8 cellular contexts compared by ENCODE assay signal in the genomic region with DNA sequence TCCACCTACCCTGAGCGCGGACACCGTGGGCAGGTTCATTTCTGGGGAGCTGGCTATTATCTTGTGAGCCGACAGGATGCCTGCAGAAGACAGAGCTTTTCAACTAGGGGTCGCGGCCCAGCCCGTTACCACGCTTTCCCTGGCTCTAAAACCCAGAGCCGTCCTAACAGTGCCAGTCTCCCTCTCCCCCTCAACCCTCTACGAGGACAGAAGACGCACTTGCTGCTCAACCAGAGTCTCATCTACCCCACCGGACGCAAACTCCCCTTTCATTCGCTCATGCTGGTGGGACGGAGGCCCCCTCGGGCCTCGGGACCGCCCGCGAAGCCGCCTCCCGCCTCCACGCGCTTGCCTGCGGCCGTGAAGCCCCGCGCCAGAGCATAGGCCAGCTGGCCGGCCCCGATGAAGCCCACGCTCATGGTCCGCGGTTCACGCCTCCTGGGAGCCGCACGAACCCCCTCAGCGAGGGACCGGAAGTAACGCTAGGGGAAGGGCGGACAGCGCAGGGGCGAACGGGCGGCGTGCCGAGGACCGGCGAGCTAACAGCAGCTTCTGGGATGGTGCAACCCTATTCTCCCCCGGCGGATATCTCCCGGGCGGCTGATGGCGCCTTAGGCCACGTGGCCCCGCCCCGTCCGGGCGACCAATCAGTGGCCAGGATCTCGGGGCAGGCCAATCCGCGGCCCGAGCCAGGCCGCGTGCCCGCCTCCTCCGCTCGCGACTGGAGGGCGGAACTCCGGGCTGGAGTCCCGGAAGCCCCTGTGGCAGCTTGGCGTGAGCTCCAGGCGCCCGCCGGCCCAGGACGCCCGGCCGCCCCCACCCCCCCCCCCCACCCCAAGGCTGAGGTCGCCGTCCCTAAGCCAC. TPM values are rescaled to one million over a fixed set of nuclear protein-coding genes. Genes with fewer than 3 reads are reported as not detected.
DNase-seq lines count a peak whose midpoint lies in the region; ATAC-seq and TF ChIP-seq lines count a peak whose summit lies in the region.

A gene (minus strand): TSS at position 559 of the 864 bp plus-strand sequence. CDS start 140 bp downstream, at position 419.

- H3K4me3 Mint-ChIP-seq in activated T-cell treated with anti-CD3 and anti-CD28 coated beads, Interleukin-2, amount 50 U/mL, for 24 hours: peak within 1 kb of the TSS; percentile 96

- H3K27me3 Mint-ChIP-seq in activated T-cell treated with anti-CD3 and anti-CD28 coated beads, Interleukin-2, amount 50 U/mL, for 24 hours: no peaks in the 10 kb centered on the region

- H3K4me1 Mint-ChIP-seq in activated T-cell treated with anti-CD3 and anti-CD28 coated beads, Interleukin-2, amount 50 U/mL, for 24 hours (ENCODE audit: low read depth): peaks cover 61% of the 10 kb centered on the region

- DNase-seq in DMS153 treated with DMSO at 0.1 percent for 48 hours (lab: John Stamatoyannopoulos, UW; ENCODE audit: unreplicated experiment): peak; percentile 99
- peak; percentile 98 for DNase-seq in KBM-7
- DNase-seq in activated T-cell treated with anti-CD3 and anti-CD28 coated beads, Interleukin-2, amount 50 U/mL, for 24 hours: peak; percentile 96
- peak; percentile 95 for DNase-seq in myocyte (ENCODE audit: low read depth)
- DNase-seq in stimulated activated CD8-positive, alpha-beta memory T cell treated with anti-CD3 and anti-CD28 coated beads, Interleukin-7, amount 100 ng/mL, for 48 hours (ENCODE audit: extremely low read depth in 1 of 2, low read depth in 1 of 2): peak; percentile 90 to 95

- in situ Hi-C loops in KBM-7 (cut with MboI; ENCODE audit: low pct_unique_long_range_greater_than_20kb, low sequenced_read_pairs): no loop called here

- H3K9me3 Mint-ChIP-seq in activated T-cell treated with anti-CD3 and anti-CD28 coated beads, Interleukin-2, amount 50 U/mL, for 24 hours: no peaks in the 10 kb centered on the region

- ATAC-seq in GM21717 (IDR thresholded peaks at IDR 0.05; ENCODE audit: unreplicated experiment) (peak; percentile 98), esophagus mucosa (peak; percentile 94)

- peak within 1 kb of the TSS; percentile 97 for H3K27ac Mint-ChIP-seq in activated T-cell treated with anti-CD3 and anti-CD28 coated beads, Interleukin-2, amount 50 U/mL, for 24 hours

- H3K36me3 Mint-ChIP-seq in activated T-cell treated with anti-CD3 and anti-CD28 coated beads, Interleukin-2, amount 50 U/mL, for 24 hours (ENCODE audit: low read depth): peaks cover 48% of the 10 kb centered on the region

TF ChIP-seq in PFSK-1, 5 proteins besides CTCF, POLR2A, EP300 and RAD21:
- TF ChIP-seq FOXP2 (optimal IDR thresholded peaks at IDR 0.05; ENCODE audit: borderline replicate concordance, extremely low read depth, extremely low read length, insufficient read depth): no peak
- peak; percentile 70 for TF ChIP-seq TAF1 (IDR thresholded peaks at IDR 0.05; ENCODE audit: borderline replicate concordance, insufficient read depth, low read length)
- TF ChIP-seq, protein P1, sequence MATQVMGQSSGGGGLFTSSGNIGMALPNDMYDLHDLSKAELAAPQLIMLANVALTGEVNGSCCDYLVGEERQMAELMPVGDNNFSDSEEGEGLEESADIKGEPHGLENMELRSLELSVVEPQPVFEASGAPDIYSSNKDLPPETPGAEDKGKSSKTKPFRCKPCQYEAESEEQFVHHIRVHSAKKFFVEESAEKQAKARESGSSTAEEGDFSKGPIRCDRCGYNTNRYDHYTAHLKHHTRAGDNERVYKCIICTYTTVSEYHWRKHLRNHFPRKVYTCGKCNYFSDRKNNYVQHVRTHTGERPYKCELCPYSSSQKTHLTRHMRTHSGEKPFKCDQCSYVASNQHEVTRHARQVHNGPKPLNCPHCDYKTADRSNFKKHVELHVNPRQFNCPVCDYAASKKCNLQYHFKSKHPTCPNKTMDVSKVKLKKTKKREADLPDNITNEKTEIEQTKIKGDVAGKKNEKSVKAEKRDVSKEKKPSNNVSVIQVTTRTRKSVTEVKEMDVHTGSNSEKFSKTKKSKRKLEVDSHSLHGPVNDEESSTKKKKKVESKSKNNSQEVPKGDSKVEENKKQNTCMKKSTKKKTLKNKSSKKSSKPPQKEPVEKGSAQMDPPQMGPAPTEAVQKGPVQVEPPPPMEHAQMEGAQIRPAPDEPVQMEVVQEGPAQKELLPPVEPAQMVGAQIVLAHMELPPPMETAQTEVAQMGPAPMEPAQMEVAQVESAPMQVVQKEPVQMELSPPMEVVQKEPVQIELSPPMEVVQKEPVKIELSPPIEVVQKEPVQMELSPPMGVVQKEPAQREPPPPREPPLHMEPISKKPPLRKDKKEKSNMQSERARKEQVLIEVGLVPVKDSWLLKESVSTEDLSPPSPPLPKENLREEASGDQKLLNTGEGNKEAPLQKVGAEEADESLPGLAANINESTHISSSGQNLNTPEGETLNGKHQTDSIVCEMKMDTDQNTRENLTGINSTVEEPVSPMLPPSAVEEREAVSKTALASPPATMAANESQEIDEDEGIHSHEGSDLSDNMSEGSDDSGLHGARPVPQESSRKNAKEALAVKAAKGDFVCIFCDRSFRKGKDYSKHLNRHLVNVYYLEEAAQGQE (IDR thresholded peaks at IDR 0.05; ENCODE audit: insufficient read depth in 1 of 2, low read depth in 2 of 2, low read length in 2 of 2): peak in 1 of 2 experiments; percentile 71; a peak in 2 of 4 replicates
- peak; percentile 92 for TF ChIP-seq POLR2AphosphoS5 (IDR thresholded peaks at IDR 0.05; ENCODE audit: low read depth, low read length)
- TF ChIP-seq SIN3A (IDR thresholded peaks at IDR 0.05; ENCODE audit: borderline replicate concordance, insufficient read depth, low read length): peak; percentile 81; the same call in 1 of the 2 replicates

RNA-seq across cellular contexts. Expression of the gene that starts here (rescaled TPM):
- polyA plus RNA-seq in PFSK-1 (2012; ENCODE audit: insufficient read length, low read depth): 147 TPM
- total RNA-seq in esophagus mucosa (25.7 TPM), myocyte (58.1 and 61.4 TPM in 2 replicates)
- polyA plus RNA-seq in myocyte (2012): 82.7 TPM

Comparison
In these comparisons a context has a peak if more than half of its experiments do, and no peak if none do; other contexts are left out.
1. Peak in every context shown above with its lines: DNase-seq and ATAC-seq.